19 cellular contexts compared by ENCODE assay signal in genomic region chrX:118484216-118484903, GRCh38. TPM values are rescaled to one million over a fixed set of nuclear protein-coding genes. Genes with fewer than 3 reads are reported as not detected.
DNase-seq lines count a peak whose midpoint lies in the region; ATAC-seq, FAIRE-seq and TF ChIP-seq lines count a peak whose summit lies in the region.
"Had no signal": no experiment of that assay in that cellular context is flagged by ENCODE, and none has a peak within 500 bp of the region (broad histone marks: within the 10 kb centered on the region; RNA-seq: fewer than 3 reads in every experiment).

No MANE protein-coding gene starts in this region.

- TF ChIP-seq POLR2A in A549 (IDR thresholded peaks at IDR 0.05; ENCODE audit: low read length): no peak

- H3K9me3 ChIP-seq in A549: no peaks in the 10 kb centered on the region
- no peaks in the 10 kb centered on the region for H3K9me3 ChIP-seq in GM23248 (ENCODE audit: low read depth)

- no peaks in the 10 kb centered on the region for H3K27me3 Mint-ChIP-seq in mesothelial cell of epicardium (ENCODE audit: low read depth)
- H3K27me3 Mint-ChIP-seq: CD4-positive, alpha-beta memory T cell had no signal

- no peak overlapping the region for H3K4me3 Mint-ChIP-seq in mesothelial cell of epicardium
- H3K4me3 Mint-ChIP-seq: CD4-positive, alpha-beta memory T cell had no signal

- WGBS in A549 (ENCODE audit: missing lambda C conversion rate): 46% methylated on average over 6 of the region's 9 CpGs
- 82 to 84% methylated on average over 7 to 9 of the region's 9 CpGs for WGBS in GM23248 (ENCODE audit: low coverage in 1 of 2, low lambda C conversion rate in 2 of 2, missing lambda C conversion rate in 2 of 2), 2 experiments

- no peaks in the 10 kb centered on the region for H3K4me1 Mint-ChIP-seq in mesothelial cell of epicardium
- H3K4me1 Mint-ChIP-seq: CD4-positive, alpha-beta memory T cell had no signal

- peaks cover 20% of the 10 kb centered on the region for H3K9me3 Mint-ChIP-seq in mesothelial cell of epicardium

- no peaks in the 10 kb centered on the region for H3K79me2 ChIP-seq in GM23248 (ENCODE audit: insufficient read depth)

- H3K27me3 ChIP-seq in brain microvascular endothelial cell (replicated peaks) (no peaks in the 10 kb centered on the region), GM23248 (replicated peaks; ENCODE audit: insufficient read depth) (no peaks in the 10 kb centered on the region)

- CTCF ChIA-PET in A549 (lab: Yijun Ruan, JAX): interaction anchor here (0.9 to 1.4 kb wide), 2 partner anchors 25 to 117 kb away, joined by 3 to 5 read pairs; no protein-coding TSS in a partner anchor

- DNase-seq in A549 (ENCODE audit: low read depth in 1 of 2, low spot score in 1 of 2): peak in 1 of 2 experiments; percentile 10
- DNase-seq in ELR (ENCODE audit: low read depth): peak; percentile 1
- peak; percentile 5 for DNase-seq in brain microvascular endothelial cell
- no peak for DNase-seq in mesothelial cell of epicardium (ENCODE audit: low spot score in 2 of 2, unreplicated experiment in 2 of 2)
- DNase-seq in NK-92 (lab: John Stamatoyannopoulos, UW; ENCODE audit: unreplicated experiment): no peak
- DNase-seq in coronary artery (ENCODE audit: low spot score): no peak
- DNase-seq in GM23248: no peak
- DNase-seq: CD4-positive, alpha-beta memory T cell; DND-41; GDM1; HCEC 1CT; KBM-7; NCI-H1436; NCI-H1930; NCI-H226; NCI-H524; T-helper 1 cell had no signal

- no peak for FAIRE-seq in A549 (lab: Jason Lieb, UNC)

- no peak for TF ChIP-seq EP300 in A549 (IDR thresholded peaks at IDR 0.05)

- no peaks in the 10 kb centered on the region for H3F3A ChIP-seq in GM23248 (ENCODE audit: insufficient read depth)

- H4K20me1 ChIP-seq in GM23248 (ENCODE audit: insufficient read depth): no peaks in the 10 kb centered on the region

- POLR2A ChIA-PET in A549 (lab: Yijun Ruan, JAX): no interaction called here

- in situ Hi-C loops in brain microvascular endothelial cell (cut with HindIII; ENCODE audit: low pct_ligation_motif_present, low sequenced_read_pairs): no loop called here
- in situ Hi-C loops in GM23248 (cut with MboI): no loop called here

- no peaks in the 10 kb centered on the region for H3K36me3 Mint-ChIP-seq in mesothelial cell of epicardium
- H3K36me3 Mint-ChIP-seq: CD4-positive, alpha-beta memory T cell had no signal

- no peak overlapping the region for H2AFZ ChIP-seq in GM23248

- H3K4me2 ChIP-seq in A549: peak overlapping the region; percentile 53
- no peak overlapping the region for H3K4me2 ChIP-seq in GM23248 (ENCODE audit: unreplicated experiment)

- H3K4me1 ChIP-seq in A549: peaks cover 5% of the 10 kb centered on the region
- H3K4me1 ChIP-seq in GM23248 (ENCODE audit: insufficient read depth): no peaks in the 10 kb centered on the region

- H3K36me3 ChIP-seq in brain microvascular endothelial cell (replicated peaks) (no peaks in the 10 kb centered on the region), GM23248 (ENCODE audit: low read depth) (no peaks in the 10 kb centered on the region)

- no peaks in the 10 kb centered on the region for H3K9me2 ChIP-seq in GM23248 (ENCODE audit: insufficient read depth)

- no peak overlapping the region for H3K9ac ChIP-seq in GM23248

- H3K4me3 ChIP-seq in A549 (no peak overlapping the region), brain microvascular endothelial cell (ENCODE audit: low read depth, low read length) (no peak overlapping the region), coronary artery (no peak overlapping the region), GM23248 (no peak overlapping the region)

- TF ChIP-seq RAD21 in A549 (conservative IDR thresholded peaks at IDR 0.05 in 1 of 2, IDR thresholded peaks at IDR 0.05 in 1 of 2): no peak

- ATAC-seq in A549: peak in 1 of 2 experiments; percentile 75; a peak in 3 of 6 replicates
- ATAC-seq in GM19397 (IDR thresholded peaks at IDR 0.05; ENCODE audit: unreplicated experiment): no peak
- ATAC-seq: Panc1 had no signal

- H3K27ac ChIP-seq in A549 (peak overlapping the region; percentile 27 to 51; a peak in 2 of 6 replicates), brain microvascular endothelial cell (no peak overlapping the region), coronary artery (no peak overlapping the region), GM23248 (no peak overlapping the region)

- H3K27ac Mint-ChIP-seq in mesothelial cell of epicardium: peak overlapping the region; percentile 30
- H3K27ac Mint-ChIP-seq: CD4-positive, alpha-beta memory T cell had no signal

- no peak for TF ChIP-seq CTCF in A549 (IDR thresholded peaks at IDR 0.05)
- no peak for TF ChIP-seq CTCF in brain microvascular endothelial cell (IDR thresholded peaks at IDR 0.05; ENCODE audit: low read depth, low read length, missing control alignments)
- no peak for TF ChIP-seq CTCF in mesothelial cell of epicardium (IDR thresholded peaks at IDR 0.05; ENCODE audit: unreplicated experiment)
- TF ChIP-seq CTCF in coronary artery (IDR thresholded peaks at IDR 0.05): no peak

TF ChIP-seq in A549, 52 proteins besides CTCF, POLR2A, EP300 and RAD21:
- TF ChIP-seq PHF8 (IDR thresholded peaks at IDR 0.05; ENCODE audit: borderline replicate concordance, low read depth): no peak
- TF ChIP-seq CHD2 (IDR thresholded peaks at IDR 0.05; ENCODE audit: low read length, partially characterized antibody): no peak
- TF ChIP-seq, protein P1, sequence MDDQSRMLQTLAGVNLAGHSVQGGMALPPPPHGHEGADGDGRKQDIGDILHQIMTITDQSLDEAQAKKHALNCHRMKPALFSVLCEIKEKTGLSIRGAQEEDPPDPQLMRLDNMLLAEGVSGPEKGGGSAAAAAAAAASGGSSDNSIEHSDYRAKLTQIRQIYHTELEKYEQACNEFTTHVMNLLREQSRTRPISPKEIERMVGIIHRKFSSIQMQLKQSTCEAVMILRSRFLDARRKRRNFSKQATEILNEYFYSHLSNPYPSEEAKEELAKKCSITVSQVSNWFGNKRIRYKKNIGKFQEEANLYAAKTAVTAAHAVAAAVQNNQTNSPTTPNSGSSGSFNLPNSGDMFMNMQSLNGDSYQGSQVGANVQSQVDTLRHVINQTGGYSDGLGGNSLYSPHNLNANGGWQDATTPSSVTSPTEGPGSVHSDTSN (IDR thresholded peaks at IDR 0.05): no peak
- no peak for TF ChIP-seq RFX5 (IDR thresholded peaks at IDR 0.05)
- TF ChIP-seq JUNB (IDR thresholded peaks at IDR 0.05): no peak
- no peak for TF ChIP-seq NFE2L2 (conservative IDR thresholded peaks at IDR 0.05; ENCODE audit: low read length)

RNA-seq across cellular contexts. Expression of gene DOCK11, which starts 11.3 kb away (rescaled TPM):
- 8.7 and 9.5 TPM in 2 replicates for polyA plus RNA-seq in A549 (2011; rRNA removed)
- 0.95 and 0.96 TPM in 2 replicates for polyA plus RNA-seq in A549 (2012; cell fraction: cytosol; rRNA removed)
- 0.71 and 1.4 TPM in 2 replicates for polyA plus RNA-seq in A549 (2012; cell fraction: nucleus; rRNA removed)
- polyA plus RNA-seq in A549 (2017; fragmentation: RNase III; extraction: RNeasy Plus Mini Kit Qiagen cat#74134 plus additional on column Dnase treatment): 5.8 to 7.8 TPM (median 5.9 TPM) in 3 replicates
- 4.1 and 4.3 TPM in 2 replicates for polyA minus RNA-seq in A549 (2011; rRNA and poly(A)+ RNA removed)
- total RNA-seq in mesothelial cell of epicardium: 53.6 to 58.2 TPM (median 56.7 TPM) in 3 replicates
- total RNA-seq in GM23248 (2014; rRNA removed; shearing (Covaris generic)): 15.6 and 21.9 TPM in 2 replicates
- polyA plus RNA-seq in GM23248 (2016; fragmentation: Nextera tagmentation; extraction: Ambion mirVana): 9.8 and 11.7 TPM in 2 replicates

Comparison
In these comparisons a context has a peak if more than half of its experiments do, and no peak if none do; other contexts are left out.
1. DNase-seq: peak in ELR (single experiment) and brain microvascular endothelial cell (single experiment); none in mesothelial cell of epicardium (0 of 2), NK-92 (single experiment), coronary artery (single experiment) and GM23248 (single experiment).
2. H3K27ac ChIP-seq: peak in A549 (2 of 2); none in brain microvascular endothelial cell (single experiment), coronary artery (0 of 2) and GM23248 (single experiment).